ENCODE assay signal across 14 cellular contexts in the genomic region with DNA sequence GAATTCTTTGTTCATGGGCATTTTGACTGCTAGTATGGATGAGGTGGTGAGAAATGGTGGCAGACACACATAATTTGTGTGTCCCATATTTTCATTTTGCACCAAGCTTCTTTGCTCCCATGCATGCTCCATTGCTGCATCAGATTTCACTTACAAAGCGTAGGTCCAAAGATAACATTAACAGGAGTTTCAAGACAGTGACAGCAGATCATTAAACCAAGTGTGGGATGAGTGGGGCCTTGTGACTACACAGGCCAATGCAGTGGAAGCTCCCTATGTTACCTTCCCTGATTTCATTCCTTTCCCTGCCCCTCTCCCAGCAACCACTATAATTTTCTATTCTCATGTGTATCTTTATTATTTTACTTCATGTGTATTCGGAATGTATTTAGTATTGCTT.
DNase-seq lines count a peak whose midpoint lies in the region; ATAC-seq, FAIRE-seq and TF ChIP-seq lines count a peak whose summit lies in the region.
"Had no signal": no experiment of that assay in that cellular context is flagged by ENCODE, and none has a peak within 500 bp of the region (broad histone marks: within the 10 kb centered on the region; RNA-seq: fewer than 3 reads in every experiment).

No MANE protein-coding gene starts in this region.

- H3K27me3 ChIP-seq in adipocyte (replicated peaks; ENCODE audit: control insufficient read depth, insufficient read depth, low read length) (no peaks in the 10 kb centered on the region), gastrocnemius medialis (no peaks in the 10 kb centered on the region), GM23338 (ENCODE audit: insufficient read depth) (no peaks in the 10 kb centered on the region)

- no peak for FAIRE-seq in kidney (lab: Jason Lieb, UNC)
- FAIRE-seq: colon had no signal

- H3K4me3 ChIP-seq in adipocyte (ENCODE audit: low read length): no peak overlapping the region
- no peak overlapping the region for H3K4me3 ChIP-seq in kidney (ENCODE audit: low read length in 2 of 2)
- no peak overlapping the region for H3K4me3 ChIP-seq in gastrocnemius medialis
- no peak overlapping the region for H3K4me3 ChIP-seq in GM23338

- no peaks in the 10 kb centered on the region for H3K79me2 ChIP-seq in GM23338 (replicated peaks; ENCODE audit: insufficient read depth)

- no peaks in the 10 kb centered on the region for H4K20me1 ChIP-seq in GM23338 (replicated peaks; ENCODE audit: insufficient read depth)

- H3K9me3 ChIP-seq in adipocyte (ENCODE audit: control insufficient read depth, low read length): no peaks in the 10 kb centered on the region
- no peaks in the 10 kb centered on the region for H3K9me3 ChIP-seq in kidney (ENCODE audit: control insufficient read depth in 1 of 2, low read length in 2 of 2)
- H3K9me3 ChIP-seq in gastrocnemius medialis: no peaks in the 10 kb centered on the region

- no peak overlapping the region for H3K27ac Mint-ChIP-seq in GM23338

- TF ChIP-seq CTCF in kidney (IDR thresholded peaks at IDR 0.05; ENCODE audit: borderline replicate concordance, extremely low read depth, insufficient read depth) (no peak), gastrocnemius medialis (IDR thresholded peaks at IDR 0.05 in 4 of 5, conservative IDR thresholded peaks at IDR 0.05 in 1 of 5) (no peak), GM23338 (conservative IDR thresholded peaks at IDR 0.05; ENCODE audit: low read depth in 2 of 2) (no peak)

- ATAC-seq in gastrocnemius medialis: no peak
- ATAC-seq in GM23338: no peak
- no peak for ATAC-seq in HG02840 (IDR thresholded peaks at IDR 0.05; ENCODE audit: low FRiP score, unreplicated experiment)

- H3K4me1 Mint-ChIP-seq in GM23338: peaks cover 21% of the 10 kb centered on the region

- in situ Hi-C loops in Caki2 (cut with HindIII; ENCODE audit: low pct_unique_long_range_greater_than_20kb, low sequenced_read_pairs) (no loop called here), gastrocnemius medialis (cut with MboI; ENCODE audit: low sequenced_read_pairs in 4 of 4) (no loop called here)

- H3K4me3 Mint-ChIP-seq in GM23338: no peak overlapping the region

- H3K4me2 ChIP-seq in GM23338: no peak overlapping the region

- peak overlapping the region; percentile 79 for H3K9ac ChIP-seq in adipocyte (ENCODE audit: low read length)
- H3K9ac ChIP-seq in kidney (ENCODE audit: low read length in 2 of 2): peak overlapping the region in 1 of 2 donors; percentile 13

- H3K36me3 ChIP-seq in adipocyte (ENCODE audit: control insufficient read depth, insufficient read depth, low read length, severe bottlenecking) (no peaks in the 10 kb centered on the region), kidney (ENCODE audit: control insufficient read depth in 1 of 2, insufficient read depth in 2 of 2, low read length in 2 of 2) (no peaks in the 10 kb centered on the region), gastrocnemius medialis (no peaks in the 10 kb centered on the region), GM23338 (ENCODE audit: insufficient read depth) (no peaks in the 10 kb centered on the region)

- H3F3A ChIP-seq in GM23338 (replicated peaks; ENCODE audit: low read depth): no peaks in the 10 kb centered on the region

- no peaks in the 10 kb centered on the region for H3K9me3 Mint-ChIP-seq in GM23338

- no peaks in the 10 kb centered on the region for H3K36me3 Mint-ChIP-seq in GM23338 (ENCODE audit: low read depth)

- no peaks in the 10 kb centered on the region for H3K9me2 ChIP-seq in GM23338 (ENCODE audit: insufficient read depth)

- DNase-seq in Caki2 (ENCODE audit: low read depth): peak; percentile 47
- DNase-seq in adipocyte (ENCODE audit: low read depth): no peak
- DNase-seq in kidney: no peak
- DNase-seq in gastrocnemius medialis: no peak
- no peak for DNase-seq in NCI-H524 (lab: John Stamatoyannopoulos, UW)
- DNase-seq in GM23338 (ENCODE audit: low spot score): no peak
- no peak for DNase-seq in NCI-H1436 (lab: John Stamatoyannopoulos, UW)
- DNase-seq: activated CD4-positive, CD25-positive, alpha-beta regulatory T cell; midbrain; NCI-H2227 treated with DMSO at 0.1 percent for 48 hours; SHP77; stimulated activated CD4-positive, alpha-beta T cell treated with anti-CD3 and anti-CD28 coated beads, Interleukin-12 subunit alpha, Interleukin-12 subunit beta, amount 100 ng/mL, for 4 hours had no signal

- intact Hi-C loops in kidney (cut with DNase I): no loop called here
- intact Hi-C loops in gastrocnemius medialis (cut with DNase I; ENCODE audit: low total_unique reads): loop anchor here (5.0 kb wide), 1 partner anchor 224 kb away; no protein-coding TSS in a partner anchor

- H3K27ac ChIP-seq in kidney (ENCODE audit: low read depth in 2 of 2, low read length in 2 of 2) (peak overlapping the region; percentile 93 to 95), gastrocnemius medialis (peak overlapping the region; percentile 89 to 96 (median 94)), GM23338 (ENCODE audit: low read depth) (no peak overlapping the region)

- no peak for TF ChIP-seq POLR2A in gastrocnemius medialis (IDR thresholded peaks at IDR 0.05)

- H2AFZ ChIP-seq in GM23338: no peak overlapping the region

- no peaks in the 10 kb centered on the region for H3K27me3 Mint-ChIP-seq in GM23338 (ENCODE audit: insufficient read depth, low read depth, poor library complexity)

- peaks cover 78% of the 10 kb centered on the region for H3K4me1 ChIP-seq in adipocyte (ENCODE audit: control insufficient read depth, insufficient read depth, low read length)
- peaks cover 27 to 28% of the 10 kb centered on the region in 2 donors for H3K4me1 ChIP-seq in kidney (ENCODE audit: control insufficient read depth in 1 of 2, insufficient read depth in 1 of 2, low read depth in 1 of 2, low read length in 2 of 2)
- H3K4me1 ChIP-seq in gastrocnemius medialis: peaks cover 76 to 87% of the 10 kb centered on the region in 2 donors
- H3K4me1 ChIP-seq in GM23338 (ENCODE audit: insufficient read depth): peaks cover 9% of the 10 kb centered on the region; the same call in 1 of the 2 replicates

TF ChIP-seq in GM23338, 12 proteins besides CTCF, POLR2A, EP300 and RAD21:
- TF ChIP-seq ETS1 (IDR thresholded peaks at IDR 0.05) (no peak), REST (IDR thresholded peaks at IDR 0.05; ENCODE audit: unreplicated experiment) (no peak), CREB1 (CRISPR knock-in tag; IDR thresholded peaks at IDR 0.05; ENCODE audit: low read depth) (no peak), ZNF331 (CRISPR knock-in tag; IDR thresholded peaks at IDR 0.05; ENCODE audit: low read depth) (no peak), EZH2phosphoT487 (IDR thresholded peaks at IDR 0.05; ENCODE audit: unreplicated experiment) (no peak), NANOG (IDR thresholded peaks at IDR 0.05; ENCODE audit: borderline replicate concordance) (no peak)
